ENCODE assay signal across 34 cellular contexts in the genomic region with DNA sequence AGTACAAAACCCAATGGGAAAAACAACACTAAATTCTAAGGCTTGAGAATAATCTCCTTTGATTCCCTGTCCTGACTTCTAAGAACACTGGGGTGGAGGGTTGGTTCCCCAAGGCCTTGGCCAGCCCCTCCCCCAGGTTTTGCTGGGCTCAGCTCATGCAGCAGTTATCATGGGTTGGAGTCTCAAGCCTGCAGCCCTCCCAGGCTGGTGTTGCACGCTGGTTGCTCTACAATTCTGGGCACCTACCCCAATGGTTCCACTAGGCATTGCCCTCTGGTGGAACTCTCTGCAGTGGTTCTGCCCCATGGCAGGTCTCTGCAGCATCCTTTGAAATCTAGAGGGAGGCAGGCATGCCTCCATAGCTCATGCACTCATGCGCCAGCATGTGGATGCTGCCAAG.
"Had no signal": no experiment of that assay in that cellular context is flagged by ENCODE, and none has a peak within 500 bp of the region (broad histone marks: within the 10 kb centered on the region; RNA-seq: fewer than 3 reads in every experiment).

No MANE protein-coding gene starts in this region.

- H3K4me3 ChIP-seq: MG63 had no signal

- H3K27me3 ChIP-seq: MG63 had no signal

- DNase-seq: Karpas-422, Kasumi-1, MG63, MM.1S, MV-4-11, NCI-H1048, NCI-H1092, NCI-H1092 treated with DMSO at 0.1 percent for 48 hours, NCI-H1105, NCI-H1105 treated with DMSO at 0.1 percent for 48 hours, NCI-H1417, NCI-H1417 treated with DMSO at 0.1 percent for 48 hours, NCI-H1436, NCI-H1436 treated with DMSO at 0.1 percent for 48 hours, NCI-H146, NCI-H1694, NCI-H1694 treated with DMSO at 0.1 percent for 48 hours, NCI-H187, NCI-H187 treated with DMSO at 0.1 percent for 48 hours, NCI-H1930, NCI-H2029, NCI-H2029 treated with DMSO at 0.1 percent for 48 hours, NCI-H2081, NCI-H2081 treated with DMSO at 0.1 percent for 48 hours, NCI-H2107, NCI-H2171, NCI-H2171 treated with DMSO at 0.1 percent for 48 hours, NCI-H2227 treated with DMSO at 0.1 percent for 48 hours, NCI-H226, NCI-H345, NCI-H446, NCI-H446 treated with DMSO at 0.1 percent for 48 hours, NCI-H510A, NCI-H510A treated with DMSO at 0.1 percent for 48 hours had no signal

- H3K36me3 ChIP-seq: MG63 had no signal
